Comparison of ENCODE assay signal across 11 cellular contexts in genomic region chr3:51083490-51083889, GRCh38.
"Had no signal": no experiment of that assay in that cellular context is flagged by ENCODE, and none has a peak within 500 bp of the region (broad histone marks: within the 10 kb centered on the region; RNA-seq: fewer than 3 reads in every experiment).

No MANE protein-coding gene starts in this region.

- H3K4me2 ChIP-seq: GM23338 had no signal

- H3K27ac ChIP-seq: GM23248 had no signal

- H3K4me3 Mint-ChIP-seq: GM23338, H9, HFFc6 had no signal

- H3K4me1 ChIP-seq: HAP-1 had no signal

- ATAC-seq: GM23338, HCT116 had no signal

- H3K4me1 Mint-ChIP-seq: GM23338, H9 had no signal

- H3K9me3 ChIP-seq: HAP-1 had no signal

- H3K9ac ChIP-seq: GM23248 had no signal

- FAIRE-seq: H1, H54 had no signal

- H2AFZ ChIP-seq: GM23248, GM23338 had no signal

- H3K4me3 ChIP-seq: GM23248, GM23338, HAP-1 had no signal

- H3K36me3 ChIP-seq: HAP-1 had no signal

- DNase-seq: GM23248, GOT3, H7, H9, HCEC 1CT, HFFc6 had no signal

- H3K27ac Mint-ChIP-seq: GM23338, H9, HFFc6 had no signal
